In the genomic region with DNA sequence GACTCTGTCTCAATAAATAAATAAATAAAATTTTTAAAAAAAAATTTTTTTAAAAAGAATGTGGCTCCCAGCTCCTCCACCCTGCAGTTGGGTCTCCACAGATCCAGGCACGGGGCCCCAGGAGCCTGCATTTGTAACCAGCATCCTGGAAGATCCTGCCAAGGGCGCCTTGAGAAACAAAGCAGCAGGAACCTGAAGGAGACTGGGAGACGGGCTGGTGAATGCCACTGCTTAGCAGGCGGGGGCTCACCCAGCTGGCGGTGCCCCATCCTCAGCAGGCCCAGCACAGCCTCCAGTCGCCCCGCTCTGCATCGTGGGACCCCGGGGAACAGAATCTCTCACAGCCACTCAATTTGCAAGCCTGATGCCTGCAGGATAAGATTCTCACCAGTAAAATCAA, we compare ENCODE assay signal across 22 cellular contexts.
DNase-seq lines count a peak whose midpoint lies in the region; ATAC-seq and TF ChIP-seq lines count a peak whose summit lies in the region.
"Had no signal": no experiment of that assay in that cellular context is flagged by ENCODE, and none has a peak within 500 bp of the region (broad histone marks: within the 10 kb centered on the region; RNA-seq: fewer than 3 reads in every experiment).

No MANE protein-coding gene starts in this region.

- no peak overlapping the region for H3K4me3 Mint-ChIP-seq in neural progenitor cell
- H3K4me3 Mint-ChIP-seq: CD4-positive, alpha-beta memory T cell; HFFc6 had no signal

- H3K4me1 Mint-ChIP-seq in neural progenitor cell = no peaks in the 10 kb centered on the region
- H3K4me1 Mint-ChIP-seq: CD4-positive, alpha-beta memory T cell had no signal

- no peaks in the 10 kb centered on the region for H3K9me3 Mint-ChIP-seq in neural progenitor cell

- H3K4me1 ChIP-seq in neural progenitor cell (no peaks in the 10 kb centered on the region), spleen (no peaks in the 10 kb centered on the region), OCI-LY7 (ENCODE audit: insufficient read depth, low read length, poor library complexity, severe bottlenecking) (no peaks in the 10 kb centered on the region)
- H3K4me1 ChIP-seq: A549; BE2C; BLaER1 treated with 17β-estradiol and CSF1 and Interleukin-3, amounts not matched to agents 10 nM and 100 nM; HAP-1 had no signal

- H3K36me3 ChIP-seq in neural progenitor cell = no peaks in the 10 kb centered on the region
- H3K36me3 ChIP-seq in spleen = no peaks in the 10 kb centered on the region
- no peaks in the 10 kb centered on the region for H3K36me3 ChIP-seq in OCI-LY7 (ENCODE audit: insufficient read depth, low read length)
- H3K36me3 ChIP-seq: BE2C; BLaER1 treated with 17β-estradiol and CSF1 and Interleukin-3, amounts not matched to agents 10 nM and 100 nM; HAP-1 had no signal

- TF ChIP-seq POLR2A in spleen (IDR thresholded peaks at IDR 0.05) = no peak

- peak overlapping the region; percentile 33 for H3K27ac Mint-ChIP-seq in neural progenitor cell
- H3K27ac Mint-ChIP-seq: CD4-positive, alpha-beta memory T cell; HFFc6 had no signal

- no peak overlapping the region for H2AFZ ChIP-seq in neural progenitor cell (replicated peaks)
- no peak overlapping the region for H2AFZ ChIP-seq in OCI-LY7 (ENCODE audit: low read length)

- DNase-seq in cardiac septum (ENCODE audit: low spot score) (peak; percentile 67), left cardiac atrium (no peak), neural progenitor cell (ENCODE audit: low spot score) (no peak), spleen (peak; percentile 66), left lobe of liver (ENCODE audit: low spot score) (no peak), RWPE1 (ENCODE audit: low spot score) (no peak), OCI-LY7 (ENCODE audit: low spot score) (no peak)
- DNase-seq: 8988T; ACHN; AML-193; BE2C; Calu3; CD4-positive, alpha-beta memory T cell; COR-L47; DMS53; DMS79 treated with DMSO at 0.1 percent for 48 hours; GF-D8; GOT3; HFFc6 had no signal

- H4K20me1 ChIP-seq in neural progenitor cell (ENCODE audit: low read depth) (no peaks in the 10 kb centered on the region), OCI-LY7 (ENCODE audit: insufficient read depth, low read length) (no peaks in the 10 kb centered on the region)
- H4K20me1 ChIP-seq: BLaER1 treated with 17β-estradiol and CSF1 and Interleukin-3, amounts not matched to agents 10 nM and 100 nM had no signal

- CTCF ChIA-PET in RWPE1 (lab: Yijun Ruan, JAX) = no interaction called here
- CTCF ChIA-PET in OCI-LY7 (lab: Charles Lee; ENCODE audit: unreplicated experiment) = no interaction called here

- WGBS in spleen, 5 donors = 86 to 89% (median 87%) methylated on average over 9 of the region's 9 CpGs

- no peak overlapping the region for H3K4me2 ChIP-seq in neural progenitor cell
- no peak overlapping the region for H3K4me2 ChIP-seq in OCI-LY7 (ENCODE audit: low read length)
- H3K4me2 ChIP-seq: A549; BLaER1 treated with 17β-estradiol and CSF1 and Interleukin-3, amounts not matched to agents 10 nM and 100 nM had no signal

- H3K27me3 ChIP-seq in neural progenitor cell (no peaks in the 10 kb centered on the region), spleen (replicated peaks in 1 of 7) (no peaks in the 10 kb centered on the region)
- H3K27me3 ChIP-seq: BE2C; BLaER1 treated with 17β-estradiol and CSF1 and Interleukin-3, amounts not matched to agents 10 nM and 100 nM had no signal

- H3K9me3 ChIP-seq in neural progenitor cell (ENCODE audit: low read depth) (no peaks in the 10 kb centered on the region), spleen (no peaks in the 10 kb centered on the region), OCI-LY7 (ENCODE audit: low read length) (no peaks in the 10 kb centered on the region)
- H3K9me3 ChIP-seq: A549; BE2C; BLaER1 treated with 17β-estradiol and CSF1 and Interleukin-3, amounts not matched to agents 10 nM and 100 nM; HAP-1 had no signal

- H3K4me3 ChIP-seq in neural progenitor cell (no peak overlapping the region), spleen (no peak overlapping the region), OCI-LY7 (ENCODE audit: low read depth, low read length, poor library complexity, severe bottlenecking) (no peak overlapping the region)
- H3K4me3 ChIP-seq: A549; BLaER1 treated with 17β-estradiol and CSF1 and Interleukin-3, amounts not matched to agents 10 nM and 100 nM; HAP-1 had no signal

- no peak for TF ChIP-seq CTCF in neural progenitor cell (IDR thresholded peaks at IDR 0.05)
- TF ChIP-seq CTCF in spleen (IDR thresholded peaks at IDR 0.05 in 8 of 11, conservative IDR thresholded peaks at IDR 0.05 in 3 of 11) = no peak
- no peak for TF ChIP-seq CTCF in RWPE1 (conservative IDR thresholded peaks at IDR 0.05; ENCODE audit: low read depth)
- no peak for TF ChIP-seq CTCF in OCI-LY7 (conservative IDR thresholded peaks at IDR 0.05; ENCODE audit: low read length)

- no peak for ATAC-seq in left cardiac atrium
- ATAC-seq in left lobe of liver = no peak
- ATAC-seq: A549 had no signal

- intact Hi-C loops in cardiac septum (cut with DNase I) (no loop called here), left cardiac atrium (cut with DNase I) (no loop called here), spleen (cut with DNase I; ENCODE audit: low total_unique reads) (no loop called here), OCI-LY7 (cut with micrococcal nuclease; ENCODE audit: unreplicated experiment) (no loop called here)

- H3K36me3 Mint-ChIP-seq in neural progenitor cell = no peaks in the 10 kb centered on the region
- H3K36me3 Mint-ChIP-seq: CD4-positive, alpha-beta memory T cell had no signal

- no TSS peak for BruUV-seq in OCI-LY7 (replicated peaks; lab: Mats Ljungman, UMichigan)

- no peaks in the 10 kb centered on the region for H3F3A ChIP-seq in neural progenitor cell (ENCODE audit: low read depth)

- no peaks in the 10 kb centered on the region for H3K9me2 ChIP-seq in OCI-LY7 (ENCODE audit: insufficient read depth, low read length)

- no peaks in the 10 kb centered on the region for H3K79me2 ChIP-seq in neural progenitor cell (ENCODE audit: low read depth)
- H3K79me2 ChIP-seq in OCI-LY7 (ENCODE audit: insufficient read depth, low read depth, low read length) = no peaks in the 10 kb centered on the region

- H3K27me3 Mint-ChIP-seq in neural progenitor cell (ENCODE audit: insufficient read depth, low read depth) = peaks cover 2% of the 10 kb centered on the region
- H3K27me3 Mint-ChIP-seq: CD4-positive, alpha-beta memory T cell had no signal

- POLR2A ChIA-PET in RWPE1 (lab: Yijun Ruan, JAX; ENCODE audit: low non-redundant PET) = no interaction called here
- POLR2A ChIA-PET in OCI-LY7 (lab: Charles Lee) = no interaction called here

- H3K27ac ChIP-seq in neural progenitor cell (no peak overlapping the region), spleen (no peak overlapping the region), RWPE1 (no peak overlapping the region), OCI-LY7 (ENCODE audit: low read depth, low read length, poor library complexity, severe bottlenecking) (no peak overlapping the region)
- H3K27ac ChIP-seq: A549; BLaER1 treated with 17β-estradiol and CSF1 and Interleukin-3, amounts not matched to agents 10 nM and 100 nM had no signal

- no peak overlapping the region for H3K9ac ChIP-seq in neural progenitor cell
- H3K9ac ChIP-seq: BLaER1 treated with 17β-estradiol and CSF1 and Interleukin-3, amounts not matched to agents 10 nM and 100 nM had no signal

Comparison
In these comparisons a context has a peak if more than half of its experiments do, and no peak if none do; other contexts are left out.
1. DNase-seq: peak in cardiac septum (single experiment) and spleen (single experiment); none in left cardiac atrium (single experiment), neural progenitor cell (single experiment), left lobe of liver (single experiment), RWPE1 (single experiment) and OCI-LY7 (single experiment).